ENCODE assay signal across 10 cellular contexts in the genomic region with DNA sequence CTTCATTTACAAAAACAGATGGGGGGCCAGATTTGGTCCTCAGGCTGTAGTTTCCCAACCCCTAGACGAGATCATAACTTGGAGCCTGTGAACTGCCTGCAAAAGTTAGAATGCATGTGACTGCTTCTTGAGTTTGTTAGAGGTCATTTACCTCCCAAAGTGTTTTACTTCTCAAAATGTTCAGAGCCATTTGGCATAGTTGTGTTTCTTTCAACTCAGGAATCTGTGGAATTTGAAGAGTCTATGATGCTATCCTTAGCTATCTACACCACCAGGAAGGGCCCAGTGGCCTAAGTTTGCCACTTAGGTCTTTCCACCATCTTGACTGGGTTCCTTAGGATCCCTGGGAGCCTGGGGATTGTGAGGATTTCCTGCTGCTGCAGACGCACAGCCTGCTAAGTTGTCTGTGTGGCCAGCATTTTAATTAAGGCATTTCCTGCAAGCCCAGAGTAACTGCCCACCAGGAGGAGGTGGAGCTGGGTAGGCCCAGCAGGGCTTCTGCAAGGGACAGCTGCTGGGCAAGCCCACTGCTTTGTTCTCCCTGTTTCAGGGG. TPM values are rescaled to one million over a fixed set of nuclear protein-coding genes. Genes with fewer than 3 reads are reported as not detected.
DNase-seq lines count a peak whose midpoint lies in the region; ATAC-seq, FAIRE-seq and TF ChIP-seq lines count a peak whose summit lies in the region.
"Had no signal": no experiment of that assay in that cellular context is flagged by ENCODE, and none has a peak within 500 bp of the region (broad histone marks: within the 10 kb centered on the region; RNA-seq: fewer than 3 reads in every experiment).

No MANE protein-coding gene starts in this region.

- H3K4me1 ChIP-seq in right lobe of liver: peaks cover 0 to 58% (median 19%) of the 10 kb centered on the region in 4 donors
- H3K4me1 ChIP-seq in HepG2 (ENCODE audit: insufficient read depth, low read length): peaks cover 34% of the 10 kb centered on the region

- H3K27ac ChIP-seq in right lobe of liver: peak overlapping the region in 2 of 3 donors; percentile 51 to 77
- H3K27ac ChIP-seq in HepG2 (ENCODE audit: extremely low read length, insufficient read depth, low read length): no peak overlapping the region

- no TSS peak for BruUV-seq in HepG2 (replicated peaks; lab: Mats Ljungman, UMichigan)

- TF ChIP-seq POLR2A in right lobe of liver (IDR thresholded peaks at IDR 0.05) (no peak), HepG2 (IDR thresholded peaks at IDR 0.05; ENCODE audit: insufficient read depth in 1 of 2, low read depth in 2 of 2, low read length in 2 of 2) (no peak)

- ATAC-seq in right lobe of liver (no peak), HepG2 (no peak)

- H3K9me3 ChIP-seq in right lobe of liver: no peaks in the 10 kb centered on the region
- H3K9me3 ChIP-seq in HepG2 (ENCODE audit: low read length): no peaks in the 10 kb centered on the region

- 44% methylated on average over 1 of the region's 2 CpGs for WGBS in right lobe of liver (ENCODE audit: insufficient coverage, low coverage, low lambda C conversion rate, missing lambda C conversion rate)
- WGBS in HepG2 (ENCODE audit: low lambda C conversion rate): 86% methylated on average over 2 of the region's 2 CpGs

- TF ChIP-seq CTCF in right lobe of liver (IDR thresholded peaks at IDR 0.05): no peak
- no peak for TF ChIP-seq CTCF in HepG2 (CRISPR knock-in tag; IDR thresholded peaks at IDR 0.05)
- peak; percentile 27 for TF ChIP-seq CTCF in chondrocyte (IDR thresholded peaks at IDR 0.05)

- H3K4me1 Mint-ChIP-seq in chondrocyte (ENCODE audit: low read depth): peaks cover 58% of the 10 kb centered on the region

- intact Hi-C loops in right lobe of liver (cut with DNase I): no loop called here
- intact Hi-C loops in HepG2 (cut with micrococcal nuclease; ENCODE audit: unreplicated experiment): loop anchor here (1.0 kb wide), 1 partner anchor 14 kb away; no protein-coding TSS in a partner anchor

- no peak for TF ChIP-seq RAD21 in HepG2 (CRISPR knock-in tag; IDR thresholded peaks at IDR 0.05)

- H3K36me3 Mint-ChIP-seq in chondrocyte (ENCODE audit: low read depth): peaks cover 69% of the 10 kb centered on the region

- in situ Hi-C loops in HepG2 (cut with HindIII; ENCODE audit: extremely low pct_ligation_motif_present, low pct_unique_long_range_greater_than_20kb): no loop called here

- CTCF ChIA-PET in HepG2 (lab: Yijun Ruan, JAX; ENCODE audit: low intra/inter-chr PET ratio, low total read pairs) (no interaction called here), HEK293T (lab: Yijun Ruan, JAX) (no interaction called here)

- H3K4me3 Mint-ChIP-seq in chondrocyte (ENCODE audit: unreplicated experiment): no peak overlapping the region

- no peak for DNase-seq in right lobe of liver
- DNase-seq in HepG2 (ENCODE audit: low spot score): no peak
- DNase-seq in chondrocyte (ENCODE audit: low spot score): no peak
- peak; percentile 69 for DNase-seq in kidney tubule cell (ENCODE audit: low spot score)
- no peak for DNase-seq in NCI-H1417 treated with DMSO at 0.1 percent for 48 hours (lab: John Stamatoyannopoulos, UW)
- no peak for DNase-seq in superior temporal gyrus (ENCODE audit: extremely low spot score)
- DNase-seq in NAMALWA (ENCODE audit: low spot score): no peak
- no peak for DNase-seq in HEK293T (ENCODE audit: extremely low spot score)
- DNase-seq: activated CD4-positive, alpha-beta T cell treated with anti-CD3 and anti-CD28 coated beads, Interleukin-2, amount 50 U/mL, for 4 hours; NCI-H446 had no signal

- no peak overlapping the region for H3K4me3 ChIP-seq in right lobe of liver
- no peak overlapping the region for H3K4me3 ChIP-seq in HepG2 (replicated peaks in 1 of 3; ENCODE audit: insufficient read depth in 1 of 3, low read depth in 2 of 3, low read length in 3 of 3)

- H3K27ac Mint-ChIP-seq in chondrocyte (ENCODE audit: unreplicated experiment): peak overlapping the region; percentile 95

- H4K20me1 ChIP-seq in HepG2 (ENCODE audit: insufficient read depth, low read length): no peaks in the 10 kb centered on the region

- no peaks in the 10 kb centered on the region for H3K79me2 ChIP-seq in HepG2 (ENCODE audit: insufficient read depth, low read length)

- H3K27me3 Mint-ChIP-seq in chondrocyte (ENCODE audit: low read depth): no peaks in the 10 kb centered on the region

- H3K9ac ChIP-seq in HepG2 (ENCODE audit: insufficient read depth, low read depth, low read length): no peak overlapping the region

- no peaks in the 10 kb centered on the region for H3K9me3 Mint-ChIP-seq in chondrocyte (ENCODE audit: low read depth)

- H3K27me3 ChIP-seq in right lobe of liver (no peaks in the 10 kb centered on the region), HepG2 (ENCODE audit: control insufficient read depth in 1 of 2, insufficient read depth in 2 of 2, low read length in 2 of 2) (no peaks in the 10 kb centered on the region)

- no peak overlapping the region for H3K4me2 ChIP-seq in HepG2 (ENCODE audit: low read depth, low read length)

- H2AFZ ChIP-seq in HepG2 (ENCODE audit: low read length): no peak overlapping the region

- peaks cover 0 to 5% (median 2%) of the 10 kb centered on the region in 4 donors for H3K36me3 ChIP-seq in right lobe of liver
- H3K36me3 ChIP-seq in HepG2 (replicated peaks in 1 of 2; ENCODE audit: control insufficient read depth in 1 of 2, insufficient read depth in 2 of 2, low read length in 2 of 2): peaks cover 1 to 55% of the 10 kb centered on the region in 2 experiments

- POLR2A ChIA-PET in HepG2 (lab: Yijun Ruan, JAX): no interaction called here
- POLR2A ChIA-PET in HEK293T (lab: Yijun Ruan, JAX): no interaction called here

- TF ChIP-seq EP300 in HepG2 (IDR thresholded peaks at IDR 0.05; ENCODE audit: low read depth in 2 of 2, low read length in 2 of 2): no peak
- no peak for TF ChIP-seq EP300 in HepG2 (CRISPR knock-in tag; IDR thresholded peaks at IDR 0.05; ENCODE audit: borderline replicate concordance)

- FAIRE-seq in HepG2 (lab: Jason Lieb, UNC): no peak

TF ChIP-seq in HEK293T, 16 proteins besides CTCF, POLR2A, EP300 and RAD21:
- no peak for TF ChIP-seq ARNT (IDR thresholded peaks at IDR 0.05)
- no peak for TF ChIP-seq TARDBP (IDR thresholded peaks at IDR 0.05)
- TF ChIP-seq ZNF384 (IDR thresholded peaks at IDR 0.05): no peak
- TF ChIP-seq LEF1 (IDR thresholded peaks at IDR 0.05; ENCODE audit: borderline replicate concordance): no peak
- TF ChIP-seq ELF4 (IDR thresholded peaks at IDR 0.05): no peak
- TF ChIP-seq L3MBTL2 (conservative IDR thresholded peaks at IDR 0.05): no peak
- no peak for TF ChIP-seq CTBP1 (IDR thresholded peaks at IDR 0.05; ENCODE audit: borderline replicate concordance)
- TF ChIP-seq FOXM1 (IDR thresholded peaks at IDR 0.05; ENCODE audit: borderline replicate concordance): no peak
- no peak for TF ChIP-seq SP1 (IDR thresholded peaks at IDR 0.05)
- no peak for TF ChIP-seq FOXK2 (IDR thresholded peaks at IDR 0.05)
- TF ChIP-seq SUZ12 (IDR thresholded peaks at IDR 0.05): no peak
- TF ChIP-seq BHLHE40 (IDR thresholded peaks at IDR 0.05; ENCODE audit: borderline replicate concordance): no peak
- no peak for TF ChIP-seq FOXA1 (IDR thresholded peaks at IDR 0.05)
- TF ChIP-seq, protein P1, sequence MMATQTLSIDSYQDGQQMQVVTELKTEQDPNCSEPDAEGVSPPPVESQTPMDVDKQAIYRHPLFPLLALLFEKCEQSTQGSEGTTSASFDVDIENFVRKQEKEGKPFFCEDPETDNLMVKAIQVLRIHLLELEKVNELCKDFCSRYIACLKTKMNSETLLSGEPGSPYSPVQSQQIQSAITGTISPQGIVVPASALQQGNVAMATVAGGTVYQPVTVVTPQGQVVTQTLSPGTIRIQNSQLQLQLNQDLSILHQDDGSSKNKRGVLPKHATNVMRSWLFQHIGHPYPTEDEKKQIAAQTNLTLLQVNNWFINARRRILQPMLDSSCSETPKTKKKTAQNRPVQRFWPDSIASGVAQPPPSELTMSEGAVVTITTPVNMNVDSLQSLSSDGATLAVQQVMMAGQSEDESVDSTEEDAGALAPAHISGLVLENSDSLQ (IDR thresholded peaks at IDR 0.05): no peak
- no peak for TF ChIP-seq HDGF (IDR thresholded peaks at IDR 0.05; ENCODE audit: borderline replicate concordance)
- TF ChIP-seq NFRKB (IDR thresholded peaks at IDR 0.05): no peak

RNA-seq across cellular contexts. Expression of gene CCNI, which starts 53.1 kb away (rescaled TPM):
- total RNA-seq in right lobe of liver: 10 to 100 TPM; 54.3 to 87.7 (median 68.6) TPM
- total RNA-seq in HepG2 (2016; rRNA removed; fragmentation: Illumina TruSeq; extraction: Trizol): 43.5 and 73.5 TPM in 2 replicates
- total RNA-seq in HepG2 (2016; cell fraction: cytosol; rRNA removed; fragmentation: Illumina TruSeq; extraction: Trizol; ENCODE audit: low read depth): 50.2 and 52.8 TPM in 2 replicates
- 41.4 and 68.2 TPM in 2 replicates for total RNA-seq in HepG2 (2016; cell fraction: insoluble cytoplasmic fraction; rRNA removed; fragmentation: Illumina TruSeq; extraction: Trizol)
- total RNA-seq in HepG2 (2016; cell fraction: membrane; rRNA removed; fragmentation: Illumina TruSeq; extraction: Trizol): 161 and 167 TPM in 2 replicates
- 39.6 and 40.4 TPM in 2 replicates for total RNA-seq in HepG2 (2016; cell fraction: nucleus; rRNA removed; fragmentation: Illumina TruSeq; extraction: Trizol)
- 98.7 and 122 TPM in 2 replicates for polyA plus RNA-seq in HepG2 (2011; rRNA removed)
- polyA plus RNA-seq in HepG2 (2011; cell fraction: cytosol; rRNA removed): 75.3 and 115 TPM in 2 replicates
- 18.1 and 30.8 TPM in 2 replicates for polyA plus RNA-seq in HepG2 (2011; cell fraction: nucleus; rRNA removed)
- 150 and 164 TPM in 2 replicates for polyA plus RNA-seq in HepG2 (2012)
- 114 and 139 TPM in 2 replicates for polyA plus RNA-seq in HepG2 (2016; cell fraction: cytosol; fragmentation: Illumina TruSeq; extraction: Trizol; ENCODE audit: low read depth)
- 121 and 136 TPM in 2 replicates for polyA plus RNA-seq in HepG2 (2016; cell fraction: insoluble cytoplasmic fraction; fragmentation: Illumina TruSeq; extraction: Trizol; ENCODE audit: low read depth)
- 246 TPM in 2 replicates for polyA plus RNA-seq in HepG2 (2016; cell fraction: membrane; fragmentation: Illumina TruSeq; extraction: Trizol; ENCODE audit: low read depth)
- 57.5 and 63.5 TPM in 2 replicates for polyA plus RNA-seq in HepG2 (2016; cell fraction: nucleus; fragmentation: Illumina TruSeq; extraction: Trizol; ENCODE audit: insufficient read depth, low read depth)
- polyA minus RNA-seq in HepG2 (2011; rRNA and poly(A)+ RNA removed; ENCODE audit: low replicate concordance): 248 and 399 TPM in 2 replicates
- polyA minus RNA-seq in HepG2 (2011; cell fraction: cytosol; rRNA and poly(A)+ RNA removed): 137 and 168 TPM in 2 replicates
- polyA minus RNA-seq in HepG2 (2011; cell fraction: nucleus; rRNA and poly(A)+ RNA removed): 63.2 and 103 TPM in 2 replicates
- 219 to 224 TPM (median 220 TPM) in 3 replicates for total RNA-seq in chondrocyte
